In genomic region chr12:88142610-88142991, GRCh38 we compare ENCODE assay signal across 8 cellular contexts. TPM values are rescaled to one million over a fixed set of nuclear protein-coding genes. Genes with fewer than 3 reads are reported as not detected.
DNase-seq lines count a peak whose midpoint lies in the region; ATAC-seq, FAIRE-seq and TF ChIP-seq lines count a peak whose summit lies in the region.

No MANE protein-coding gene starts in this region.

- POLR2A ChIA-PET in GM12878 (lab: Charles Lee), result interaction anchor here (0.6 to 1.5 kb wide), 5 partner anchors 10 to 157 kb away, joined by 3 to 4 read pairs (median 3); no protein-coding TSS in a partner anchor

- H3K4me2 ChIP-seq in GM12878 (ENCODE audit: control insufficient read depth, insufficient read depth), result peak overlapping the region; percentile 70

- H3K4me1 ChIP-seq in GM12878 (ENCODE audit: control insufficient read depth, insufficient read depth, low read length), result no peaks in the 10 kb centered on the region

- H3K27me3 ChIP-seq in GM12878 (replicated peaks in 1 of 2; ENCODE audit: control insufficient read depth in 2 of 2, insufficient read depth in 2 of 2, low read length in 1 of 2), result no peaks in the 10 kb centered on the region
- no peaks in the 10 kb centered on the region for H3K27me3 ChIP-seq in kidney epithelial cell (ENCODE audit: control insufficient read depth, insufficient read depth, low read length)

- intact Hi-C loops in GM12878 (cut with micrococcal nuclease; ENCODE audit: unreplicated experiment), result loop anchor here (5.0 to 10.0 kb wide), 3 partner anchors 155 to 1382 kb away; partner anchors contain the start of genes GALNT4 and POC1B

- BruUV-seq in GM12878 (replicated peaks; lab: Mats Ljungman, UMichigan), result TSS peak; percentile 81

- FAIRE-seq in GM12891 (lab: Jason Lieb, UNC) (peak; percentile 75), GM12878 (lab: Jason Lieb, UNC) (no peak)

- TF ChIP-seq POLR2A in GM12891 (IDR thresholded peaks at IDR 0.05; ENCODE audit: low read depth, low read length) (no peak), GM12878 (IDR thresholded peaks at IDR 0.05; ENCODE audit: low read depth, low read length) (no peak)

- peaks cover 8% of the 10 kb centered on the region for H3K79me2 ChIP-seq in GM12878 (ENCODE audit: control insufficient read depth, insufficient read depth, low read length)

- peak overlapping the region; percentile 75 for H3K27ac ChIP-seq in GM12878 (ENCODE audit: control insufficient read depth, insufficient read depth)

- H3K4me3 ChIP-seq in GM12878 (peak overlapping the region; percentile 96), kidney epithelial cell (ENCODE audit: low read depth, low read length) (peak overlapping the region; percentile 77)

- H2AFZ ChIP-seq in GM12878 (ENCODE audit: control insufficient read depth, low read depth, low read length), result peak overlapping the region; percentile 99

- ATAC-seq in HG02885 (IDR thresholded peaks at IDR 0.05; ENCODE audit: poor library complexity, unreplicated experiment) (peak; percentile 4), GM12878 (peak; percentile 13), GM18858 (IDR thresholded peaks at IDR 0.05; ENCODE audit: unreplicated experiment) (no peak)

- in situ Hi-C loops in GM12878 (cut with MboI), result loop anchor here (25.0 kb wide), 1 partner anchor 1370 kb away; the partner anchor contains the start of gene GALNT4

- peak overlapping the region; percentile 81 for H3K9ac ChIP-seq in GM12878 (ENCODE audit: control insufficient read depth, insufficient read depth, low read length)

- H3K36me3 ChIP-seq in GM12878 (ENCODE audit: control insufficient read depth in 2 of 2, insufficient read depth in 2 of 2, low read length in 1 of 2) (no peaks in the 10 kb centered on the region), kidney epithelial cell (ENCODE audit: control insufficient read depth, insufficient read depth, low read length) (no peaks in the 10 kb centered on the region)

- no peaks in the 10 kb centered on the region for H3K9me3 ChIP-seq in GM12878 (replicated peaks; ENCODE audit: control insufficient read depth, insufficient read depth, low read length)

- no peak for DNase-seq in GM12891 (ENCODE audit: insufficient read length, low spot score)
- DNase-seq in RKO (ENCODE audit: low spot score), result peak; percentile 16
- DNase-seq in GM12878 (ENCODE audit: low read depth, low spot score), result no peak
- DNase-seq in kidney epithelial cell (ENCODE audit: low read depth), result no peak
- peak; percentile 32 for DNase-seq in stimulated activated CD4-positive, alpha-beta T cell treated with anti-CD3 and anti-CD28 coated beads, Interleukin-4, amount 100 ng/mL, for 1 hour
- DNase-seq in NCI-H2196 (lab: John Stamatoyannopoulos, UW; ENCODE audit: unreplicated experiment), result no peak

- no peak for TF ChIP-seq CTCF in GM12878 (IDR thresholded peaks at IDR 0.05 in 2 of 3, conservative IDR thresholded peaks at IDR 0.05 in 1 of 3; ENCODE audit: control insufficient read depth in 2 of 3, extremely low read depth in 1 of 3, insufficient read depth in 1 of 3, low read depth in 3 of 3, low read length in 3 of 3)
- TF ChIP-seq CTCF in kidney epithelial cell (IDR thresholded peaks at IDR 0.05; ENCODE audit: insufficient read depth, low read length, poor library complexity, severe bottlenecking), result no peak

- no peak for TF ChIP-seq RAD21 in GM12878 (IDR thresholded peaks at IDR 0.05; ENCODE audit: insufficient read depth, low read depth, low read length)

- SMC1A ChIA-PET in GM12878 (lab: Charles Lee; ENCODE audit: uncharacterized antibody, unreplicated experiment), result interaction anchor here (1.0 to 2.3 kb wide), 6 partner anchors 148 to 251 kb away, joined by 3 to 11 read pairs (median 4); no protein-coding TSS in a partner anchor

- TF ChIP-seq EP300 in GM12878 (IDR thresholded peaks at IDR 0.05; ENCODE audit: borderline replicate concordance in 1 of 2, control insufficient read depth in 1 of 2, low read depth in 2 of 2, low read length in 2 of 2), result no peak

- RAD21 ChIA-PET in GM12878 (lab: Charles Lee; ENCODE audit: unreplicated experiment), result interaction anchor here (1.0 to 1.3 kb wide), 2 partner anchors 12 to 14 kb away, joined by 3 read pairs; no protein-coding TSS in a partner anchor

- no peaks in the 10 kb centered on the region for H4K20me1 ChIP-seq in GM12878 (ENCODE audit: control insufficient read depth, insufficient read depth)

- under 1% methylated on average over 17 of the region's 18 CpGs for WGBS in GM12878 (ENCODE audit: insufficient coverage, insufficient replicate concordance, low lambda C conversion rate, missing lambda C conversion rate)

- CTCF ChIA-PET in GM12878 (lab: Yijun Ruan, JAX), result interaction anchor here (0.6 to 1.4 kb wide), 5 partner anchors 9 to 750 kb away, joined by 3 to 4 read pairs (median 3); no protein-coding TSS in a partner anchor

TF ChIP-seq in GM12891, 5 proteins besides CTCF, POLR2A, EP300 and RAD21:
- TF ChIP-seq POLR2AphosphoS5 (IDR thresholded peaks at IDR 0.05; ENCODE audit: low read depth, low read length) (no peak), SPI1 (IDR thresholded peaks at IDR 0.05; ENCODE audit: low read depth, low read length) (no peak), TAF1 (IDR thresholded peaks at IDR 0.05; ENCODE audit: low read depth, low read length) (no peak), PAX5 (IDR thresholded peaks at IDR 0.05; ENCODE audit: insufficient read depth, low read length, severe bottlenecking) (no peak), POU2F2 (IDR thresholded peaks at IDR 0.05; ENCODE audit: low read depth, low read length) (no peak)

TF ChIP-seq in GM12878, 131 proteins besides CTCF, POLR2A, EP300 and RAD21:
- peak; percentile 5; the same call in 1 of the 2 replicates for TF ChIP-seq LARP7 (IDR thresholded peaks at IDR 0.05)
- TF ChIP-seq SUPT20H (IDR thresholded peaks at IDR 0.05; ENCODE audit: borderline replicate concordance, control insufficient read depth, low read depth, low read length), result no peak

RNA-seq across cellular contexts. Expression of gene TMTC3, which starts 0.5 kb away (rescaled TPM):
- 0.74 TPM for polyA plus RNA-seq in GM12891 (2012; ENCODE audit: low read depth, missing spikeins)
- total RNA-seq in GM12878 (2013; cell fraction: nucleolus; rRNA removed), result 12.4 and 12.7 TPM in 2 replicates
- 3.5 and 4.7 TPM in 2 replicates for total RNA-seq in GM12878 (2014; rRNA removed)
- 5.1 and 5.6 TPM in 2 replicates for total RNA-seq in GM12878 (2014; rRNA removed; fragmentation: Illumina TruSeq; extraction: Trizol)
- total RNA-seq in GM12878 (2021), result 4.9 and 5.7 TPM in 2 replicates
- 1.7 TPM for polyA plus RNA-seq in GM12878 (2011; ENCODE audit: low read depth)
- polyA plus RNA-seq in GM12878 (2011; rRNA removed), result 5.0 and 8.1 TPM in 2 replicates
- 1.5 and 1.6 TPM in 2 replicates for polyA plus RNA-seq in GM12878 (2011; cell fraction: cytosol; rRNA removed)
- 3.8 and 4.0 TPM in 2 replicates for polyA plus RNA-seq in GM12878 (2011; cell fraction: nucleus; rRNA removed)
- polyA plus RNA-seq in GM12878 (2012), result 0.98 and 1.4 TPM in 2 replicates
- polyA plus RNA-seq in GM12878 (2014; fragmentation: Illumina TruSeq; extraction: Trizol), result 2.9 and 4.0 TPM in 2 replicates
- 1 to 10 TPM; 1.5 to 2.8 TPM for polyA plus RNA-seq in GM12878 (2014; fragmentation: Nextera tagmentation; extraction: Ambion mirVana)
- 1.1 and 1.4 TPM in 2 replicates for polyA plus RNA-seq in GM12878 (2014; rRNA removed)
- 1 to 10 TPM; 3.5 to 3.7 TPM for polyA plus RNA-seq in GM12878 (2016; fragmentation: Nextera tagmentation; extraction: Ambion mirVana)
- polyA minus RNA-seq in GM12878 (2011; rRNA and poly(A)+ RNA removed), result 13.5 and 21.6 TPM in 2 replicates
- 2.3 and 4.5 TPM in 2 replicates for polyA minus RNA-seq in GM12878 (2011; cell fraction: cytosol; rRNA and poly(A)+ RNA removed)
- 5.9 and 7.6 TPM in 2 replicates for polyA minus RNA-seq in GM12878 (2011; cell fraction: nucleus; rRNA and poly(A)+ RNA removed)
- total RNA-seq in kidney epithelial cell, result 19.0 and 25.8 TPM in 2 replicates

RNA-seq across cellular contexts. Expression of gene CEP290, which starts 0.7 kb away (rescaled TPM):
- 5.4 TPM for polyA plus RNA-seq in GM12891 (2012; ENCODE audit: low read depth, missing spikeins)
- 159 and 177 TPM in 2 replicates for total RNA-seq in GM12878 (2013; cell fraction: nucleolus; rRNA removed)
- total RNA-seq in GM12878 (2014; rRNA removed), result 9.6 and 11.3 TPM in 2 replicates
- total RNA-seq in GM12878 (2014; rRNA removed; fragmentation: Illumina TruSeq; extraction: Trizol), result 15.6 and 17.0 TPM in 2 replicates
- total RNA-seq in GM12878 (2021), result 14.3 and 15.7 TPM in 2 replicates
- 3.6 TPM for polyA plus RNA-seq in GM12878 (2011; ENCODE audit: low read depth)
- 7.2 and 18.8 TPM in 2 replicates for polyA plus RNA-seq in GM12878 (2011; rRNA removed)
- 5.2 TPM in 2 replicates for polyA plus RNA-seq in GM12878 (2011; cell fraction: cytosol; rRNA removed)
- 16.6 and 31.9 TPM in 2 replicates for polyA plus RNA-seq in GM12878 (2011; cell fraction: nucleus; rRNA removed)
- 5.0 and 7.2 TPM in 2 replicates for polyA plus RNA-seq in GM12878 (2012)
- 11.9 and 15.7 TPM in 2 replicates for polyA plus RNA-seq in GM12878 (2014; fragmentation: Illumina TruSeq; extraction: Trizol)
- 1 to 10 TPM; 4.8 to 8.9 TPM for polyA plus RNA-seq in GM12878 (2014; fragmentation: Nextera tagmentation; extraction: Ambion mirVana)
- 6.3 and 6.4 TPM in 2 replicates for polyA plus RNA-seq in GM12878 (2014; rRNA removed)
- polyA plus RNA-seq in GM12878 (2016; fragmentation: Nextera tagmentation; extraction: Ambion mirVana), result 10 to 100 TPM; 13.3 to 14.0 TPM
- 7.5 and 11.7 TPM in 2 replicates for polyA minus RNA-seq in GM12878 (2011; rRNA and poly(A)+ RNA removed)
- polyA minus RNA-seq in GM12878 (2011; cell fraction: cytosol; rRNA and poly(A)+ RNA removed), result 2.8 and 5.7 TPM in 2 replicates
- polyA minus RNA-seq in GM12878 (2011; cell fraction: nucleus; rRNA and poly(A)+ RNA removed), result 24.9 and 46.5 TPM in 2 replicates
- total RNA-seq in kidney epithelial cell, result 17.7 and 19.3 TPM in 2 replicates

Comparison
In these comparisons a context has a peak if more than half of its experiments do, and no peak if none do; other contexts are left out.
1. DNase-seq: peak in RKO (single experiment) and stimulated activated CD4-positive, alpha-beta T cell treated with anti-CD3 and anti-CD28 coated beads, Interleukin-4, amount 100 ng/mL, for 1 hour (single experiment); none in GM12891 (single experiment), GM12878 (single experiment), kidney epithelial cell (single experiment) and NCI-H2196 (single experiment).